ENCODE assay signal across 10 cellular contexts in genomic region chr12:81963026-81963425, GRCh38.
"Had no signal": no experiment of that assay in that cellular context is flagged by ENCODE, and none has a peak within 500 bp of the region (broad histone marks: within the 10 kb centered on the region; RNA-seq: fewer than 3 reads in every experiment).

No MANE protein-coding gene starts in this region.

- H3K4me3 ChIP-seq: GM23248, GM23338, HAP-1 had no signal

- H3K9ac ChIP-seq: GM23248 had no signal

- H3K4me1 Mint-ChIP-seq: GM23338, H9 had no signal

- H3K27ac Mint-ChIP-seq: GM23338, H9, HFFc6 had no signal

- H2AFZ ChIP-seq: GM23248 had no signal

- DNase-seq: GM23248, GOT3, H7, H9, HCEC 1CT, HFFc6 had no signal

- H3K4me2 ChIP-seq: GM23338 had no signal

- H3K9me3 ChIP-seq: HAP-1 had no signal

- H3K4me3 Mint-ChIP-seq: GM23338, H9, HFFc6 had no signal

- H3K27ac ChIP-seq: GM23248 had no signal

- H3K9me3 Mint-ChIP-seq: GM23338, H9 had no signal

- H3K36me3 ChIP-seq: HAP-1 had no signal

- FAIRE-seq: H54 had no signal

- ATAC-seq: GM23338, HCT116 had no signal
